ENCODE assay signal across 13 cellular contexts in the genomic region with DNA sequence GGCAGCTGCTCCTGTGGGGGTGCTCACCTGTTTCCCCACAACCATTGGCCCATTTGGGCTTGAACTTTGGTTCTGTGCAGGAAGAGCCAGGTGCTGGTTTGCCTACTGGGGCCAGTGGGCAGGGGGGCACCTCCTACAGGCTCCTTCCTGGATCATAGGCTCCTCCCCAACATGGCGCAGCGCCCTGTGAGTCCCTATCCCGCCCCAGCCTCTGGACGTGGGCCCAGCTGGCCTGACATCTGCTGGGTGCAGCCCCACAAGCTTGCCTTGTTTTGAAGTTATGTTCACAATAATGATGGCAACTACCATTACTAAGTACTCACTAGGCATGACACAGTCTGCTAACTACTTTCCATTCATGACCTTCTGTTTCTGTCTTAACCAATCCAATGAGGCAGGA.
DNase-seq lines count a peak whose midpoint lies in the region.
"Had no signal": no experiment of that assay in that cellular context is flagged by ENCODE, and none has a peak within 500 bp of the region (broad histone marks: within the 10 kb centered on the region; RNA-seq: fewer than 3 reads in every experiment).

No MANE protein-coding gene starts in this region.

- no peaks in the 10 kb centered on the region for H3K79me2 ChIP-seq in Karpas-422 (ENCODE audit: low read length)

- no peak overlapping the region for H2AFZ ChIP-seq in Karpas-422 (ENCODE audit: low read length)

- H3K36me3 Mint-ChIP-seq in activated naive CD4-positive, alpha-beta T cell treated with anti-CD3 and anti-CD28 coated beads for 36 hours (ENCODE audit: low read depth): peaks cover 48% of the 10 kb centered on the region

- no peaks in the 10 kb centered on the region for H3K9me3 Mint-ChIP-seq in activated naive CD4-positive, alpha-beta T cell treated with anti-CD3 and anti-CD28 coated beads for 36 hours

- H3K27ac Mint-ChIP-seq in activated naive CD4-positive, alpha-beta T cell treated with anti-CD3 and anti-CD28 coated beads for 36 hours: no peak overlapping the region
- H3K27ac Mint-ChIP-seq: B cell; CD4-positive, CD25-positive, alpha-beta regulatory T cell had no signal

- H3K27ac ChIP-seq in substantia nigra (ENCODE audit: low read depth, low read length, poor library complexity, severe bottlenecking): peak overlapping the region; percentile 35
- H3K27ac ChIP-seq in Karpas-422 (ENCODE audit: low read length): no peak overlapping the region

- H3K4me2 ChIP-seq in Karpas-422 (ENCODE audit: low read depth, low read length, poor library complexity, severe bottlenecking): no peak overlapping the region

- peak; percentile 31 for DNase-seq in MG63
- DNase-seq in NCI-H446 treated with DMSO at 0.1 percent for 48 hours (lab: John Stamatoyannopoulos, UW): peak; percentile 27
- DNase-seq in globus pallidus (ENCODE audit: low spot score): peak; percentile 51
- peak in 27 of 49 donors; percentile 2 to 65 (median 18) for DNase-seq in substantia nigra (lab: John Stamatoyannopoulos, UW)
- DNase-seq in activated naive CD4-positive, alpha-beta T cell treated with anti-CD3 and anti-CD28 coated beads for 36 hours: no peak
- DNase-seq in T-helper 1 cell: no peak
- DNase-seq in Karpas-422: no peak
- DNase-seq: CD4-positive, CD25-positive, alpha-beta regulatory T cell; MM.1S; NCI-H1092 treated with DMSO at 0.1 percent for 48 hours; NCI-H187 treated with DMSO at 0.1 percent for 48 hours; NCI-H2227 treated with DMSO at 0.1 percent for 48 hours had no signal

- intact Hi-C loops in activated naive CD4-positive, alpha-beta T cell treated with anti-CD3 and anti-CD28 coated beads for 36 hours (cut with micrococcal nuclease): no loop called here

- no peak overlapping the region for H3K4me3 Mint-ChIP-seq in activated naive CD4-positive, alpha-beta T cell treated with anti-CD3 and anti-CD28 coated beads for 36 hours
- H3K4me3 Mint-ChIP-seq: B cell had no signal

- no peaks in the 10 kb centered on the region for H4K20me1 ChIP-seq in Karpas-422 (ENCODE audit: insufficient read depth, low read depth, low read length)

- no peak overlapping the region for H3K9ac ChIP-seq in Karpas-422 (ENCODE audit: low read length)

- no peaks in the 10 kb centered on the region for H3K27me3 ChIP-seq in MG63
- H3K27me3 ChIP-seq in Karpas-422 (ENCODE audit: low read length): no peaks in the 10 kb centered on the region

- H3K9me2 ChIP-seq in Karpas-422 (replicated peaks; ENCODE audit: insufficient read depth, low read length): no peaks in the 10 kb centered on the region

- no peaks in the 10 kb centered on the region for H3K4me1 Mint-ChIP-seq in activated naive CD4-positive, alpha-beta T cell treated with anti-CD3 and anti-CD28 coated beads for 36 hours (ENCODE audit: low read depth)
- H3K4me1 Mint-ChIP-seq: B cell; CD4-positive, CD25-positive, alpha-beta regulatory T cell had no signal

- H3K4me1 ChIP-seq in Karpas-422 (ENCODE audit: low read length): no peaks in the 10 kb centered on the region

- CTCF ChIA-PET in activated naive CD4-positive, alpha-beta T cell treated with anti-CD3 and anti-CD28 coated beads for 36 hours (lab: Charles Lee): no interaction called here

- H3K27me3 Mint-ChIP-seq in activated naive CD4-positive, alpha-beta T cell treated with anti-CD3 and anti-CD28 coated beads for 36 hours (ENCODE audit: low read depth): no peaks in the 10 kb centered on the region
- H3K27me3 Mint-ChIP-seq: B cell; CD4-positive, CD25-positive, alpha-beta regulatory T cell had no signal

- H3K36me3 ChIP-seq in MG63: no peaks in the 10 kb centered on the region
- H3K36me3 ChIP-seq in Karpas-422 (ENCODE audit: insufficient read depth, low read length): no peaks in the 10 kb centered on the region

- H3K9me3 ChIP-seq in MG63: no peaks in the 10 kb centered on the region
- no peaks in the 10 kb centered on the region for H3K9me3 ChIP-seq in Karpas-422 (ENCODE audit: low read length)

- H3K4me3 ChIP-seq in MG63 (no peak overlapping the region), Karpas-422 (ENCODE audit: low read length) (no peak overlapping the region)

Comparison
In these comparisons a context has a peak if more than half of its experiments do, and no peak if none do; other contexts are left out.
1. DNase-seq: peak in MG63 (single experiment), NCI-H446 treated with DMSO at 0.1 percent for 48 hours (single experiment), globus pallidus (single experiment) and substantia nigra (27 of 49); none in activated naive CD4-positive, alpha-beta T cell treated with anti-CD3 and anti-CD28 coated beads for 36 hours (single experiment), T-helper 1 cell (0 of 5) and Karpas-422 (single experiment).